Comparison of ENCODE assay signal across 9 cellular contexts in genomic region chr1:22831729-22832413, GRCh38.
DNase-seq lines count a peak whose midpoint lies in the region; ATAC-seq and TF ChIP-seq lines count a peak whose summit lies in the region.
"Had no signal": no experiment of that assay in that cellular context is flagged by ENCODE, and none has a peak within 500 bp of the region (broad histone marks: within the 10 kb centered on the region; RNA-seq: fewer than 3 reads in every experiment).

No MANE protein-coding gene starts in this region.

- H3K27me3 Mint-ChIP-seq in T-helper 2 cell treated with Interferon-gamma antibody and Interleukin-4, amounts not matched to agents 5 μg/mL and 100 μg/mL, for 36 hours (ENCODE audit: low read depth): peaks cover 3% of the 10 kb centered on the region
- H3K27me3 Mint-ChIP-seq: brain had no signal

- H3K27ac ChIP-seq in ACC112 (ENCODE audit: low read depth, low read length) (peak overlapping the region; percentile 87), left lung (peak overlapping the region in 1 of 2 donors; percentile 16)

- no peaks in the 10 kb centered on the region for H3K9me3 Mint-ChIP-seq in T-helper 2 cell treated with Interferon-gamma antibody and Interleukin-4, amounts not matched to agents 5 μg/mL and 100 μg/mL, for 36 hours

- H2AFZ ChIP-seq in ACC112 (ENCODE audit: low read length, unreplicated experiment): peak overlapping the region; percentile 19

- H3K27ac Mint-ChIP-seq in T-helper 2 cell treated with Interferon-gamma antibody and Interleukin-4, amounts not matched to agents 5 μg/mL and 100 μg/mL, for 36 hours: no peak overlapping the region

- H3K9me3 ChIP-seq in left lung: no peaks in the 10 kb centered on the region

- H3K79me2 ChIP-seq in ACC112 (ENCODE audit: control insufficient read depth, insufficient read depth, low read length, unreplicated experiment): no peaks in the 10 kb centered on the region

- TF ChIP-seq CTCF in left lung (IDR thresholded peaks at IDR 0.05): no peak

- DNase-seq in HK-2 (ENCODE audit: unreplicated experiment) (peak; percentile 82), amniotic epithelial cell (ENCODE audit: low read depth) (peak; percentile 87), left lung (peak in 1 of 2 donors; percentile 73), DMS 273 (lab: John Stamatoyannopoulos, UW; ENCODE audit: unreplicated experiment) (no peak), Kasumi-1 (lab: John Stamatoyannopoulos, UW) (no peak)
- no peak for DNase-seq in T-helper 2 cell treated with Interferon-gamma antibody and Interleukin-4, amounts not matched to agents 5 μg/mL and 100 μg/mL, for 36 hours (ENCODE audit: low spot score)
- DNase-seq in stimulated activated naive CD4-positive, alpha-beta T cell (lab: John Stamatoyannopoulos, UW): no peak

- intact Hi-C loops in left lung (cut with DNase I): no loop called here

- H3K4me3 Mint-ChIP-seq in T-helper 2 cell treated with Interferon-gamma antibody and Interleukin-4, amounts not matched to agents 5 μg/mL and 100 μg/mL, for 36 hours: no peak overlapping the region
- H3K4me3 Mint-ChIP-seq: brain had no signal

- H3K36me3 ChIP-seq in ACC112 (ENCODE audit: insufficient read depth, low read length): no peaks in the 10 kb centered on the region
- H3K36me3 ChIP-seq in left lung: no peaks in the 10 kb centered on the region

- peaks cover 49% of the 10 kb centered on the region for H3K4me1 ChIP-seq in ACC112 (ENCODE audit: control insufficient read depth, insufficient read depth, low read length, unreplicated experiment)
- peaks cover 0 to 5% of the 10 kb centered on the region in 2 donors for H3K4me1 ChIP-seq in left lung

- H3K27me3 ChIP-seq in ACC112 (ENCODE audit: insufficient read depth, low read length): no peaks in the 10 kb centered on the region
- H3K27me3 ChIP-seq in left lung: peaks cover 0 to 13% of the 10 kb centered on the region in 2 donors

- no peaks in the 10 kb centered on the region for H3K36me3 Mint-ChIP-seq in T-helper 2 cell treated with Interferon-gamma antibody and Interleukin-4, amounts not matched to agents 5 μg/mL and 100 μg/mL, for 36 hours (ENCODE audit: low read depth)
- H3K36me3 Mint-ChIP-seq: brain had no signal

- ATAC-seq in left lung: peak; percentile 88

- no peaks in the 10 kb centered on the region for H3K4me1 Mint-ChIP-seq in T-helper 2 cell treated with Interferon-gamma antibody and Interleukin-4, amounts not matched to agents 5 μg/mL and 100 μg/mL, for 36 hours (ENCODE audit: low read depth)

- no peak overlapping the region for H3K4me3 ChIP-seq in ACC112 (ENCODE audit: low read depth, low read length)
- no peak overlapping the region for H3K4me3 ChIP-seq in left lung

Comparison
In these comparisons a context has a peak if more than half of its experiments do, and no peak if none do; other contexts are left out.
1. DNase-seq: peak in HK-2 (single experiment) and amniotic epithelial cell (single experiment); none in DMS 273 (single experiment), Kasumi-1 (0 of 2), T-helper 2 cell treated with Interferon-gamma antibody and Interleukin-4, amounts not matched to agents 5 μg/mL and 100 μg/mL, for 36 hours (single experiment) and stimulated activated naive CD4-positive, alpha-beta T cell (0 of 6).